Comparison of ENCODE assay signal across 1 cellular context in genomic region chr9:122051401-122052346, GRCh38.
A peak's percentile ranks its signal among the peaks of the same experiment; 100 is the strongest.
TF ChIP-seq lines count a peak whose summit lies in the region.

No MANE protein-coding gene starts in this region.

TF ChIP-seq in K562, 482 proteins besides CTCF, POLR2A, EP300 and RAD21 (continued from another document and continues in another):
- TF ChIP-seq ZNF740 (CRISPR knock-in tag; IDR thresholded peaks at IDR 0.05), result no peak
- no peak for TF ChIP-seq ZNF740 (tag; IDR thresholded peaks at IDR 0.05)
- no peak for TF ChIP-seq ZNF280A (IDR thresholded peaks at IDR 0.05; ENCODE audit: low read depth, partially characterized antibody)
- 0 out of 4 replicates have a peak, but pooled peaks of 1 of the 2 experiments have one; percentile 50 for TF ChIP-seq MAZ (CRISPR knock-in tag; conservative IDR thresholded peaks at IDR 0.05 in 1 of 2, IDR thresholded peaks at IDR 0.05 in 1 of 2)
- no peak for TF ChIP-seq KAT8 (IDR thresholded peaks at IDR 0.05; ENCODE audit: low read depth)
- no peak for TF ChIP-seq ZNF174 (CRISPR knock-in tag; IDR thresholded peaks at IDR 0.05)
- 0 out of 2 replicates have a peak, but pooled peaks have one; percentile 7 for TF ChIP-seq MECOM (CRISPR knock-in tag; IDR thresholded peaks at IDR 0.05)
- TF ChIP-seq ATF1 (CRISPR knock-in tag; IDR thresholded peaks at IDR 0.05), result no peak
- TF ChIP-seq ATF1 (tag; IDR thresholded peaks at IDR 0.05), result no peak
- TF ChIP-seq THAP7 (CRISPR knock-in tag; IDR thresholded peaks at IDR 0.05), result no peak
- no peak for TF ChIP-seq NUFIP1 (IDR thresholded peaks at IDR 0.05; ENCODE audit: partially characterized antibody)
- peak; percentile 84 for TF ChIP-seq SMARCA4 (IDR thresholded peaks at IDR 0.05)
- 0 out of 2 replicates have a peak, but pooled peaks have one; percentile 50 for TF ChIP-seq DMBX1 (CRISPR knock-in tag; IDR thresholded peaks at IDR 0.05; ENCODE audit: borderline replicate concordance)
- TF ChIP-seq MLLT1 (IDR thresholded peaks at IDR 0.05), result peak in 1 of 2 experiments; percentile 95; a peak in 2 of 4 replicates
- TF ChIP-seq SREBF1 (IDR thresholded peaks at IDR 0.05; ENCODE audit: borderline replicate concordance, low read depth, low read length), result no peak
- TF ChIP-seq CBX2 (IDR thresholded peaks at IDR 0.05; ENCODE audit: insufficient read depth, low read length, poor library complexity, severe bottlenecking), result no peak
- no peak for TF ChIP-seq CTCFL (IDR thresholded peaks at IDR 0.05; ENCODE audit: borderline replicate concordance, insufficient read depth, low read depth, low read length, poor library complexity, severe bottlenecking)
- TF ChIP-seq PURB (CRISPR knock-in tag; IDR thresholded peaks at IDR 0.05; ENCODE audit: low read depth), result no peak
- no peak for TF ChIP-seq BMI1 (IDR thresholded peaks at IDR 0.05; ENCODE audit: low read length)
- peak; percentile 75; the same call in 1 of the 2 replicates for TF ChIP-seq ZNF311 (CRISPR knock-in tag; IDR thresholded peaks at IDR 0.05)
- TF ChIP-seq DIDO1 (tag; IDR thresholded peaks at IDR 0.05; ENCODE audit: low read depth), result no peak
- TF ChIP-seq ESRRA (IDR thresholded peaks at IDR 0.05; ENCODE audit: borderline replicate concordance, low read depth), result peak; percentile 25; the same call in 1 of the 2 replicates
- 0 out of 2 replicates have a peak, but pooled peaks have one; percentile 37 for TF ChIP-seq ZBTB2 (IDR thresholded peaks at IDR 0.05)
- peak; percentile 96 for TF ChIP-seq NCOR1 (IDR thresholded peaks at IDR 0.05)
- no peak for TF ChIP-seq ZNF41 (CRISPR knock-in tag; conservative IDR thresholded peaks at IDR 0.05)
- TF ChIP-seq ZNF384 (IDR thresholded peaks at IDR 0.05; ENCODE audit: low read depth, low read length), result no peak
- TF ChIP-seq CEBPZ (IDR thresholded peaks at IDR 0.05; ENCODE audit: borderline replicate concordance, low read depth, low read length), result no peak
- no peak for TF ChIP-seq ZNF57 (CRISPR knock-in tag; IDR thresholded peaks at IDR 0.05)
- TF ChIP-seq ZNF280B (CRISPR knock-in tag; IDR thresholded peaks at IDR 0.05), result no peak
- peak; percentile 80; the same call in 1 of the 2 replicates for TF ChIP-seq CBFB (CRISPR knock-in tag; IDR thresholded peaks at IDR 0.05)
- TF ChIP-seq THRA (IDR thresholded peaks at IDR 0.05), result no peak
- TF ChIP-seq ELF4 (CRISPR knock-in tag; IDR thresholded peaks at IDR 0.05), result peak; percentile 94; the same call in 1 of the 2 replicates
- TF ChIP-seq ZNF584 (CRISPR knock-in tag; IDR thresholded peaks at IDR 0.05; ENCODE audit: low read depth), result no peak
- TF ChIP-seq THRB (CRISPR knock-in tag; conservative IDR thresholded peaks at IDR 0.05), result peak; percentile 85
- peak; percentile 99 for TF ChIP-seq ZBTB1 (CRISPR knock-in tag; IDR thresholded peaks at IDR 0.05; ENCODE audit: borderline replicate concordance, low read depth)
- no peak for TF ChIP-seq BDP1 (IDR thresholded peaks at IDR 0.05; ENCODE audit: insufficient read depth, insufficient read length)
- no peak for TF ChIP-seq ZNF263 (CRISPR knock-in tag; IDR thresholded peaks at IDR 0.05; ENCODE audit: borderline replicate concordance)
- TF ChIP-seq ZNF324 (CRISPR knock-in tag; IDR thresholded peaks at IDR 0.05), result no peak
- TF ChIP-seq DPF2 (IDR thresholded peaks at IDR 0.05), result peak; percentile 90
- TF ChIP-seq CREBBP (IDR thresholded peaks at IDR 0.05; ENCODE audit: low read depth, low read length), result no peak
- no peak for TF ChIP-seq ZFX (CRISPR knock-in tag; IDR thresholded peaks at IDR 0.05)
- TF ChIP-seq ZNF347 (CRISPR knock-in tag; IDR thresholded peaks at IDR 0.05; ENCODE audit: low read depth), result no peak
- TF ChIP-seq ZNF12 (CRISPR knock-in tag; IDR thresholded peaks at IDR 0.05), result no peak
- TF ChIP-seq ZNF785 (CRISPR knock-in tag; IDR thresholded peaks at IDR 0.05), result no peak
- no peak for TF ChIP-seq GATAD2A (IDR thresholded peaks at IDR 0.05)
- TF ChIP-seq EHMT2 (IDR thresholded peaks at IDR 0.05), result peak; percentile 80
- peak; percentile 64 for TF ChIP-seq NFIC (IDR thresholded peaks at IDR 0.05)
- TF ChIP-seq PHTF2 (CRISPR knock-in tag; IDR thresholded peaks at IDR 0.05), result no peak
- no peak for TF ChIP-seq CEBPB (tag; IDR thresholded peaks at IDR 0.05)
